2 cellular contexts compared by ENCODE assay signal in genomic region chr2:36367497-36368353, GRCh38.
TF ChIP-seq lines count a peak whose summit lies in the region.

No MANE protein-coding gene starts in this region.

TF ChIP-seq in A549, 52 proteins besides CTCF, POLR2A, EP300 and RAD21 (continued from another document):
- peak; percentile 63 for TF ChIP-seq MAX (IDR thresholded peaks at IDR 0.05)
- no peak for TF ChIP-seq NPAS2 (CRISPR knock-in tag; IDR thresholded peaks at IDR 0.05; ENCODE audit: borderline replicate concordance)

TF ChIP-seq in IMR-90, 13 proteins besides CTCF, POLR2A, EP300 and RAD21 (continued from another document):
- TF ChIP-seq ELK1 (IDR thresholded peaks at IDR 0.05; ENCODE audit: borderline replicate concordance, low read depth, low read length) (no peak), RFX5 (IDR thresholded peaks at IDR 0.05; ENCODE audit: low read depth, low read length) (no peak), SMC3 (IDR thresholded peaks at IDR 0.05; ENCODE audit: low read depth, low read length) (no peak), MXI1 (IDR thresholded peaks at IDR 0.05; ENCODE audit: borderline replicate concordance, low read depth, low read length) (no peak), CHD1 (IDR thresholded peaks at IDR 0.05; ENCODE audit: low read depth, low read length) (no peak), RCOR1 (IDR thresholded peaks at IDR 0.05; ENCODE audit: insufficient replicate concordance, low read length) (no peak), CEBPB (IDR thresholded peaks at IDR 0.05; ENCODE audit: low read depth, low read length) (no peak), FOS (IDR thresholded peaks at IDR 0.05; ENCODE audit: low read depth, low read length) (no peak)
